9 cellular contexts compared by ENCODE assay signal in genomic region chr3:65377637-65378036, GRCh38.
"Had no signal": no experiment of that assay in that cellular context is flagged by ENCODE, and none has a peak within 500 bp of the region (broad histone marks: within the 10 kb centered on the region; RNA-seq: fewer than 3 reads in every experiment).

No MANE protein-coding gene starts in this region.

- H3K4me3 ChIP-seq: GM23248, HAP-1, K562 had no signal

- H3K4me1 ChIP-seq: HAP-1 had no signal

- H3K9me3 ChIP-seq: HAP-1 had no signal

- H3K9ac ChIP-seq: GM23248 had no signal

- H3K27ac ChIP-seq: GM23248, HL-60 had no signal

- H3K36me3 ChIP-seq: HAP-1 had no signal

- DNase-seq: GM23248, GOT3, H7, HFFc6, IMR-90 had no signal

- FAIRE-seq: K562 had no signal

- ATAC-seq: HCT116, K562 had no signal

- H2AFZ ChIP-seq: GM23248 had no signal
